In genomic region chr6:11553824-11554223, GRCh38 we compare ENCODE assay signal across 19 cellular contexts.
"Had no signal": no experiment of that assay in that cellular context is flagged by ENCODE, and none has a peak within 500 bp of the region (broad histone marks: within the 10 kb centered on the region; RNA-seq: fewer than 3 reads in every experiment).

No MANE protein-coding gene starts in this region.

- ATAC-seq: Panc1, PC-3, SK-N-SH treated with all-trans-retinoic acid at 6 μM for 48 hours had no signal

- H3K27ac ChIP-seq: RWPE1 had no signal

- DNase-seq: KBM-7, MV-4-11, NCI-H1048, NCI-H1105 treated with DMSO at 0.1 percent for 48 hours, NCI-H1417 treated with DMSO at 0.1 percent for 48 hours, NCI-H146, NCI-H1694 treated with DMSO at 0.1 percent for 48 hours, NCI-H1930, NCI-H2081, NCI-H2107, NCI-H2227 treated with DMSO at 0.1 percent for 48 hours, NCI-H524, NCI-H526 treated with DMSO at 0.1 percent for 48 hours, NCI-H748 treated with DMSO at 0.1 percent for 48 hours, PC-3, SHP77 had no signal
